1 cellular context compared by ENCODE assay signal in genomic region chr3:38443205-38443604, GRCh38.
TF ChIP-seq lines count a peak whose summit lies in the region.

No MANE protein-coding gene starts in this region.

TF ChIP-seq in HepG2, 621 proteins besides CTCF, POLR2A, EP300 and RAD21 (continued from another document):
- TF ChIP-seq ZNF652 (CRISPR knock-in tag; IDR thresholded peaks at IDR 0.05; ENCODE audit: borderline replicate concordance, low read depth) (peak; percentile 32; the same call in 1 of the 2 replicates), SALL1 (CRISPR knock-in tag; IDR thresholded peaks at IDR 0.05) (peak; percentile 32; the same call in 1 of the 2 replicates)
